ENCODE assay signal across 21 cellular contexts in the genomic region with DNA sequence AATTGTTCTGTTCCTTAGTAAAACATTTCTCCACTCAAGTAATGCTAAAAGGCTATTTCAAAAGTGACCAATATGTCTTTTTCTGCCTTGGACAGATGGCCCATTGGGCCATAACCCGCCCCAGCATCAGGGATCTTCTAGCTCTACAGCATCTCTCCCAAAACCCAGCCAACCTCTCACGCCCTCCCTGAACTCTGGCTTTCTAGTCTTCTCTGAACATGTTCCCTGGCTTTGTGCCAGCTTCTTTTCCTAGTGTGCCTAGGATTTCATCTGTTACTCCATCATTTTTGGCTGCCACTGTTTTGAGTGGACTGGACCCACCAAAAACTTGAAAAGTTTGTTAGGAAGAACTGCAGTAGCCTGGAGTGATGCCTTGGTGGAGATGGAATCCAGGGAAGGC. TPM values are rescaled to one million over a fixed set of nuclear protein-coding genes. Genes with fewer than 3 reads are reported as not detected.
A peak's percentile ranks its signal among the peaks of the same experiment; 100 is the strongest.
DNase-seq lines count a peak whose midpoint lies in the region; ATAC-seq, FAIRE-seq and TF ChIP-seq lines count a peak whose summit lies in the region.
"Had no signal": no experiment of that assay in that cellular context is flagged by ENCODE, and none has a peak within 500 bp of the region (broad histone marks: within the 10 kb centered on the region; RNA-seq: fewer than 3 reads in every experiment).

No MANE protein-coding gene starts in this region.

- TF ChIP-seq RAD21 in HepG2 (CRISPR knock-in tag; IDR thresholded peaks at IDR 0.05), result no peak

- DNase-seq in DMS 273 (lab: John Stamatoyannopoulos, UW; ENCODE audit: unreplicated experiment) (peak; percentile 33), DMS 273 treated with DMSO at 0.1 percent for 48 hours (lab: John Stamatoyannopoulos, UW) (no peak), HepG2 (ENCODE audit: low spot score) (no peak), right lobe of liver (no peak), esophagus muscularis mucosa (ENCODE audit: extremely low spot score) (peak; percentile 57)
- DNase-seq: Calu3; CD4-positive, alpha-beta T cell; DMS153; DMS79 treated with DMSO at 0.1 percent for 48 hours; EL had no signal

- no peaks in the 10 kb centered on the region for H3K79me2 ChIP-seq in HepG2 (ENCODE audit: insufficient read depth, low read length)

- TF ChIP-seq EP300 in HepG2 (IDR thresholded peaks at IDR 0.05; ENCODE audit: low read depth in 2 of 2, low read length in 2 of 2), result no peak
- no peak for TF ChIP-seq EP300 in HepG2 (CRISPR knock-in tag; IDR thresholded peaks at IDR 0.05; ENCODE audit: borderline replicate concordance)
- no peak for TF ChIP-seq EP300 in esophagus muscularis mucosa (IDR thresholded peaks at IDR 0.05)

- WGBS in HepG2 (ENCODE audit: low lambda C conversion rate), result 65% methylated on average over 2 of the region's 2 CpGs
- 80% methylated on average over 2 of the region's 2 CpGs for WGBS in right lobe of liver (ENCODE audit: insufficient coverage, low coverage, low lambda C conversion rate, missing lambda C conversion rate)
- 81% methylated on average over 2 of the region's 2 CpGs for whole genome bisulfite sequencing in esophagus muscularis mucosa

- H3K27me3 ChIP-seq in HepG2 (ENCODE audit: control insufficient read depth in 1 of 2, insufficient read depth in 2 of 2, low read length in 2 of 2), result no peaks in the 10 kb centered on the region; a peak in 1 of 5 replicates
- no peaks in the 10 kb centered on the region for H3K27me3 ChIP-seq in right lobe of liver
- no peaks in the 10 kb centered on the region for H3K27me3 ChIP-seq in esophagus muscularis mucosa

- intact Hi-C loops in HepG2 (cut with micrococcal nuclease; ENCODE audit: unreplicated experiment) (no loop called here), right lobe of liver (cut with DNase I) (loop anchor here in 1 of 2 donors (10.0 kb wide), 2 partner anchors 46 to 64 kb away; no protein-coding TSS in a partner anchor), esophagus muscularis mucosa (cut with DNase I) (no loop called here)

- CTCF ChIA-PET in HepG2 (lab: Yijun Ruan, JAX; ENCODE audit: low intra/inter-chr PET ratio, low total read pairs), result no interaction called here

- ATAC-seq in HepG2 (no peak), right lobe of liver (no peak), GM18517 (IDR thresholded peaks at IDR 0.05; ENCODE audit: unreplicated experiment) (no peak), GM21576 (IDR thresholded peaks at IDR 0.05; ENCODE audit: unreplicated experiment) (no peak)

- H3K9ac ChIP-seq in HepG2 (ENCODE audit: insufficient read depth, low read depth, low read length), result no peak overlapping the region

- no peaks in the 10 kb centered on the region for H3K9me3 ChIP-seq in HepG2 (ENCODE audit: low read length)
- H3K9me3 ChIP-seq in right lobe of liver, result no peaks in the 10 kb centered on the region
- no peaks in the 10 kb centered on the region for H3K9me3 ChIP-seq in esophagus muscularis mucosa
- H3K9me3 ChIP-seq: HAP-1 had no signal

- H3K36me3 ChIP-seq in HepG2 (replicated peaks in 1 of 2; ENCODE audit: control insufficient read depth in 1 of 2, insufficient read depth in 2 of 2, low read length in 2 of 2) (no peaks in the 10 kb centered on the region), right lobe of liver (no peaks in the 10 kb centered on the region), esophagus muscularis mucosa (no peaks in the 10 kb centered on the region)
- H3K36me3 ChIP-seq: HAP-1 had no signal

- no peak overlapping the region for H3K27ac ChIP-seq in HepG2 (ENCODE audit: extremely low read length, insufficient read depth, low read length)
- H3K27ac ChIP-seq in right lobe of liver, result no peak overlapping the region
- H3K27ac ChIP-seq in esophagus muscularis mucosa (replicated peaks in 1 of 4), result no peak overlapping the region
- H3K27ac ChIP-seq: 22Rv1 had no signal

- no peaks in the 10 kb centered on the region for H4K20me1 ChIP-seq in HepG2 (ENCODE audit: insufficient read depth, low read length)

- no peak for FAIRE-seq in HepG2 (lab: Jason Lieb, UNC)
- FAIRE-seq: G401.6, GM12892, GM19239, H1 had no signal

- in situ Hi-C loops in HepG2 (cut with HindIII; ENCODE audit: extremely low pct_ligation_motif_present, low pct_unique_long_range_greater_than_20kb), result no loop called here

- H3K4me3 ChIP-seq in HepG2 (replicated peaks in 1 of 3; ENCODE audit: insufficient read depth in 1 of 3, low read depth in 2 of 3, low read length in 3 of 3) (no peak overlapping the region), right lobe of liver (no peak overlapping the region), esophagus muscularis mucosa (no peak overlapping the region)
- H3K4me3 ChIP-seq: HAP-1 had no signal

- no peak for TF ChIP-seq POLR2A in HepG2 (IDR thresholded peaks at IDR 0.05; ENCODE audit: insufficient read depth in 1 of 2, low read depth in 2 of 2, low read length in 2 of 2)
- no peak for TF ChIP-seq POLR2A in right lobe of liver (IDR thresholded peaks at IDR 0.05)
- no peak for TF ChIP-seq POLR2A in esophagus muscularis mucosa (IDR thresholded peaks at IDR 0.05; ENCODE audit: low read depth)

- H3K4me2 ChIP-seq in HepG2 (ENCODE audit: low read depth, low read length), result no peak overlapping the region

- H3K4me1 ChIP-seq in HepG2 (ENCODE audit: insufficient read depth, low read length) (peaks cover 25% of the 10 kb centered on the region), right lobe of liver (peaks cover 0 to 23% (median 10%) of the 10 kb centered on the region in 4 donors), esophagus muscularis mucosa (no peaks in the 10 kb centered on the region)
- H3K4me1 ChIP-seq: HAP-1 had no signal

- TF ChIP-seq CTCF in HepG2 (CRISPR knock-in tag; IDR thresholded peaks at IDR 0.05) (no peak), right lobe of liver (IDR thresholded peaks at IDR 0.05) (no peak), esophagus muscularis mucosa (IDR thresholded peaks at IDR 0.05) (no peak)

- no TSS peak for BruUV-seq in HepG2 (replicated peaks; lab: Mats Ljungman, UMichigan)

- POLR2A ChIA-PET in HepG2 (lab: Yijun Ruan, JAX), result no interaction called here

- H2AFZ ChIP-seq in HepG2 (ENCODE audit: low read length), result no peak overlapping the region

TF ChIP-seq in HepG2, 621 proteins besides CTCF, POLR2A, EP300 and RAD21:
- TF ChIP-seq JUND (CRISPR knock-in tag; IDR thresholded peaks at IDR 0.05), result no peak
- TF ChIP-seq NFYC (CRISPR knock-in tag; IDR thresholded peaks at IDR 0.05), result no peak
- no peak for TF ChIP-seq HINFP (CRISPR knock-in tag; IDR thresholded peaks at IDR 0.05; ENCODE audit: low read depth)
- TF ChIP-seq, protein P1, sequence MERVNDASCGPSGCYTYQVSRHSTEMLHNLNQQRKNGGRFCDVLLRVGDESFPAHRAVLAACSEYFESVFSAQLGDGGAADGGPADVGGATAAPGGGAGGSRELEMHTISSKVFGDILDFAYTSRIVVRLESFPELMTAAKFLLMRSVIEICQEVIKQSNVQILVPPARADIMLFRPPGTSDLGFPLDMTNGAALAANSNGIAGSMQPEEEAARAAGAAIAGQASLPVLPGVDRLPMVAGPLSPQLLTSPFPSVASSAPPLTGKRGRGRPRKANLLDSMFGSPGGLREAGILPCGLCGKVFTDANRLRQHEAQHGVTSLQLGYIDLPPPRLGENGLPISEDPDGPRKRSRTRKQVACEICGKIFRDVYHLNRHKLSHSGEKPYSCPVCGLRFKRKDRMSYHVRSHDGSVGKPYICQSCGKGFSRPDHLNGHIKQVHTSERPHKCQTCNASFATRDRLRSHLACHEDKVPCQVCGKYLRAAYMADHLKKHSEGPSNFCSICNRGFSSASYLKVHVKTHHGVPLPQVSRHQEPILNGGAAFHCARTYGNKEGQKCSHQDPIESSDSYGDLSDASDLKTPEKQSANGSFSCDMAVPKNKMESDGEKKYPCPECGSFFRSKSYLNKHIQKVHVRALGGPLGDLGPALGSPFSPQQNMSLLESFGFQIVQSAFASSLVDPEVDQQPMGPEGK (CRISPR knock-in tag; IDR thresholded peaks at IDR 0.05), result no peak
- TF ChIP-seq ZFP1 (CRISPR knock-in tag; IDR thresholded peaks at IDR 0.05), result no peak
- TF ChIP-seq ZNF274 (CRISPR knock-in tag; IDR thresholded peaks at IDR 0.05), result no peak
- 0 out of 2 replicates have a peak, but pooled peaks have one; percentile 53 for TF ChIP-seq LCORL (IDR thresholded peaks at IDR 0.05)
- TF ChIP-seq LCORL (CRISPR knock-in tag; IDR thresholded peaks at IDR 0.05), result no peak

RNA-seq across cellular contexts. Expression of gene TRPM1, which starts 30.7 kb away (rescaled TPM):
- total RNA-seq in HepG2 (2016; rRNA removed; fragmentation: Illumina TruSeq; extraction: Trizol) (not detected in 2 replicates), right lobe of liver (not detected), esophagus muscularis mucosa (not detected)
- total RNA-seq in HepG2 (2016; cell fraction: cytosol; rRNA removed; fragmentation: Illumina TruSeq; extraction: Trizol; ENCODE audit: low read depth), result not detected in 2 replicates
- not detected in 2 replicates for total RNA-seq in HepG2 (2016; cell fraction: insoluble cytoplasmic fraction; rRNA removed; fragmentation: Illumina TruSeq; extraction: Trizol)
- not detected in 2 replicates for total RNA-seq in HepG2 (2016; cell fraction: membrane; rRNA removed; fragmentation: Illumina TruSeq; extraction: Trizol)
- total RNA-seq in HepG2 (2016; cell fraction: nucleus; rRNA removed; fragmentation: Illumina TruSeq; extraction: Trizol), result not detected in 2 replicates
- not detected in 2 replicates for polyA plus RNA-seq in HepG2 (2011; rRNA removed)
- polyA plus RNA-seq in HepG2 (2011; cell fraction: cytosol; rRNA removed), result not detected in 2 replicates
- not detected in 2 replicates for polyA plus RNA-seq in HepG2 (2011; cell fraction: nucleus; rRNA removed)
- not detected in 2 replicates for polyA plus RNA-seq in HepG2 (2012)
- polyA plus RNA-seq in HepG2 (2016; cell fraction: cytosol; fragmentation: Illumina TruSeq; extraction: Trizol; ENCODE audit: low read depth), result not detected in 2 replicates
- polyA plus RNA-seq in HepG2 (2016; cell fraction: insoluble cytoplasmic fraction; fragmentation: Illumina TruSeq; extraction: Trizol; ENCODE audit: low read depth), result not detected in 2 replicates
- not detected in 2 replicates for polyA plus RNA-seq in HepG2 (2016; cell fraction: membrane; fragmentation: Illumina TruSeq; extraction: Trizol; ENCODE audit: low read depth)
- not detected in 2 replicates for polyA plus RNA-seq in HepG2 (2016; cell fraction: nucleus; fragmentation: Illumina TruSeq; extraction: Trizol; ENCODE audit: insufficient read depth, low read depth)
- not detected in 2 replicates for polyA minus RNA-seq in HepG2 (2011; rRNA and poly(A)+ RNA removed; ENCODE audit: low replicate concordance)
- polyA minus RNA-seq in HepG2 (2011; cell fraction: cytosol; rRNA and poly(A)+ RNA removed), result not detected in 2 replicates
- polyA minus RNA-seq in HepG2 (2011; cell fraction: nucleus; rRNA and poly(A)+ RNA removed), result not detected in 2 replicates
- total RNA-seq: A673; Calu3; CD4-positive, alpha-beta T cell; H1; HT-29 had no signal
- polyA plus RNA-seq: IgD-negative memory B cell had no signal

Comparison
In these comparisons a context has a peak if more than half of its experiments do, and no peak if none do; other contexts are left out.
1. DNase-seq: peak in DMS 273 (single experiment) and esophagus muscularis mucosa (single experiment); none in DMS 273 treated with DMSO at 0.1 percent for 48 hours (single experiment), HepG2 (single experiment) and right lobe of liver (0 of 3).